ENCODE assay signal across 19 cellular contexts in genomic region chr20:4791121-4791520, GRCh38.
"Had no signal": no experiment of that assay in that cellular context is flagged by ENCODE, and none has a peak within 500 bp of the region (broad histone marks: within the 10 kb centered on the region; RNA-seq: fewer than 3 reads in every experiment).

No MANE protein-coding gene starts in this region.

- FAIRE-seq: kidney had no signal

- DNase-seq: activated CD4-positive, alpha-beta T cell treated with anti-CD3 and anti-CD28 coated beads, Interleukin-2, amount 50 U/mL, for 48 hours; activated gamma-delta T cell; activated T-cell treated with anti-CD3 and anti-CD28 coated beads, Interleukin-2, amount 50 U/mL, for 1 hour; amygdala; central memory CD4-positive, alpha-beta T cell; kidney; left ventricle myocardium inferior; natural killer cell; nucleus accumbens; posterior cingulate gyrus; retina; stimulated activated CD4-positive, alpha-beta T cell treated with anti-CD3 and anti-CD28 coated beads, Interleukin-2, amount 100 ng/mL, for 48 hours; stimulated activated naive B cell treated with anti-CD40 and anti-IgM and Interleukin-4, amounts not matched to agents 10 μg/mL and 1 μg/mL and 100 μg/mL, for 72 hours; substantia nigra; transverse colon; WERI-Rb-1 had no signal

- H3K4me3 ChIP-seq: coronary artery, esophagus muscularis mucosa, hepatocyte, left ventricle myocardium inferior, transverse colon had no signal

- H3K9me3 ChIP-seq: esophagus muscularis mucosa, left ventricle myocardium inferior, transverse colon had no signal

- H3K27ac ChIP-seq: coronary artery, esophagus muscularis mucosa, hepatocyte, left ventricle myocardium inferior, transverse colon, WERI-Rb-1 had no signal

- H3K79me2 ChIP-seq: hepatocyte had no signal

- H3K27me3 ChIP-seq: esophagus muscularis mucosa, hepatocyte, transverse colon had no signal

- H3K4me2 ChIP-seq: hepatocyte had no signal

- ATAC-seq: natural killer cell; stimulated activated naive B cell treated with anti-CD40 and anti-IgM and Interleukin-4, amounts not matched to agents 10 μg/mL and 1 μg/mL and 100 μg/mL, for 72 hours had no signal

- H2AFZ ChIP-seq: hepatocyte had no signal

- H3K4me1 ChIP-seq: esophagus muscularis mucosa, left ventricle myocardium inferior, transverse colon had no signal
